ENCODE assay signal across 14 cellular contexts in genomic region chr3:48660800-48661400, GRCh38. TPM values are rescaled to one million over a fixed set of nuclear protein-coding genes. Genes with fewer than 3 reads are reported as not detected.
DNase-seq lines count a peak whose midpoint lies in the region; ATAC-seq, FAIRE-seq and TF ChIP-seq lines count a peak whose summit lies in the region.
"Had no signal": no experiment of that assay in that cellular context is flagged by ENCODE, and none has a peak within 500 bp of the region (broad histone marks: within the 10 kb centered on the region; RNA-seq: fewer than 3 reads in every experiment).

No MANE protein-coding gene starts in this region.

- intact Hi-C loops in heart left ventricle (cut with DNase I) (no loop called here), K562 (cut with micrococcal nuclease) (no loop called here), transverse colon (cut with DNase I; ENCODE audit: low total_unique reads) (no loop called here), gastrocnemius medialis (cut with DNase I; ENCODE audit: low total_unique reads) (no loop called here)

- H2AFZ ChIP-seq in K562 (ENCODE audit: low read depth, low read length), result no peak overlapping the region

- H3K36me3 ChIP-seq in heart left ventricle (no peaks in the 10 kb centered on the region), right atrium auricular region (no peaks in the 10 kb centered on the region), K562 (ENCODE audit: control insufficient read depth, insufficient read depth, low read length) (no peaks in the 10 kb centered on the region; the same call in 2 of the 3 replicates), mesodermal cell (ENCODE audit: control insufficient read depth, insufficient read depth, low read length) (peaks cover 46% of the 10 kb centered on the region), suprapubic skin (no peaks in the 10 kb centered on the region), transverse colon (no peaks in the 10 kb centered on the region), gastrocnemius medialis (no peaks in the 10 kb centered on the region)
- H3K36me3 ChIP-seq: brain microvascular endothelial cell, sigmoid colon had no signal

- DNase-seq in heart left ventricle, result no peak
- no peak for DNase-seq in right atrium auricular region (ENCODE audit: low spot score)
- no peak for DNase-seq in K562 (ENCODE audit: extremely low read depth in 1 of 4, low spot score in 3 of 4)
- no peak for DNase-seq in suprapubic skin (ENCODE audit: low spot score in 2 of 2)
- no peak for DNase-seq in transverse colon
- no peak for DNase-seq in NOMO-1 treated with dmso at 0.1 percent for 144 hours (lab: John Stamatoyannopoulos, UW; ENCODE audit: unreplicated experiment)
- no peak for DNase-seq in gastrocnemius medialis
- DNase-seq: DMS53, NCI-H2171 treated with DMSO at 0.1 percent for 48 hours had no signal

- 57 to 76% (median 64%) methylated on average over 31 to 61 of the region's 61 CpGs for WGBS in heart left ventricle, 4 donors
- WGBS in K562 (ENCODE audit: insufficient coverage, low coverage, missing lambda C conversion rate), result 85% methylated on average over 21 of the region's 61 CpGs
- 95 to 97% methylated on average over 61 of the region's 61 CpGs for WGBS in mesodermal cell (ENCODE audit: insufficient coverage in 2 of 2), 2 experiments
- 75% methylated on average over 42 of the region's 61 CpGs for WGBS in suprapubic skin
- 81 to 93% methylated on average over 22 to 51 of the region's 61 CpGs for WGBS in transverse colon (ENCODE audit: low coverage in 1 of 2), 2 donors

- H3K4me3 ChIP-seq in heart left ventricle (peak overlapping the region in 7 of 12 donors; percentile 30 to 54 (median 43)), right atrium auricular region (peak overlapping the region in 1 of 2 donors; percentile 47), K562 (no peak overlapping the region), mesodermal cell (ENCODE audit: extremely low read depth, insufficient read depth, low read length, poor library complexity, severe bottlenecking) (peak overlapping the region; percentile 64), suprapubic skin (peak overlapping the region; percentile 57), transverse colon (peak overlapping the region in 1 of 4 donors; percentile 44), gastrocnemius medialis (peak overlapping the region in 2 of 4 donors; percentile 34 to 43)

- no peaks in the 10 kb centered on the region for H3K9me3 ChIP-seq in heart left ventricle
- no peaks in the 10 kb centered on the region for H3K9me3 ChIP-seq in right atrium auricular region
- no peaks in the 10 kb centered on the region for H3K9me3 ChIP-seq in K562 (replicated peaks; ENCODE audit: control insufficient read depth, insufficient read depth, low read depth, low read length)
- no peaks in the 10 kb centered on the region for H3K9me3 ChIP-seq in mesodermal cell (ENCODE audit: control insufficient read depth, low read length)
- no peaks in the 10 kb centered on the region for H3K9me3 ChIP-seq in suprapubic skin
- H3K9me3 ChIP-seq in transverse colon, result no peaks in the 10 kb centered on the region
- H3K9me3 ChIP-seq in gastrocnemius medialis, result no peaks in the 10 kb centered on the region
- H3K9me3 ChIP-seq: sigmoid colon had no signal

- POLR2A ChIA-PET in K562 (lab: Yijun Ruan, JAX), result interaction anchor here (1.5 kb wide), 1 partner anchor 9 kb away, joined by 5 read pairs; no protein-coding TSS in a partner anchor

- FAIRE-seq in K562 (lab: Jason Lieb, UNC), result no peak

- in situ Hi-C loops in K562 (cut with MboI) (no loop called here), transverse colon (cut with MboI; ENCODE audit: low pct_ligation_motif_present in 1 of 4, low pct_unique_long_range_greater_than_20kb in 1 of 4, low sequenced_read_pairs in 3 of 4) (no loop called here), gastrocnemius medialis (cut with MboI; ENCODE audit: low sequenced_read_pairs in 4 of 4) (no loop called here)

- TF ChIP-seq EP300 in K562 (IDR thresholded peaks at IDR 0.05; ENCODE audit: low read length) (no peak), suprapubic skin (IDR thresholded peaks at IDR 0.05) (no peak), transverse colon (IDR thresholded peaks at IDR 0.05; ENCODE audit: low read depth) (no peak)

- H3K4me1 ChIP-seq in heart left ventricle (peaks cover 0 to 47% (median 21%) of the 10 kb centered on the region in 12 donors), right atrium auricular region (peaks cover 0 to 52% of the 10 kb centered on the region in 2 donors), K562 (replicated peaks in 1 of 2; ENCODE audit: control insufficient read depth in 2 of 2, insufficient read depth in 2 of 2, low read length in 2 of 2) (peaks cover 2 to 36% of the 10 kb centered on the region in 2 experiments; a peak in 4 of 5 replicates), mesodermal cell (ENCODE audit: control insufficient read depth, insufficient read depth, low read length, poor library complexity, severe bottlenecking) (peaks cover 9% of the 10 kb centered on the region), suprapubic skin (peaks cover 46% of the 10 kb centered on the region), transverse colon (peaks cover 6 to 34% (median 22%) of the 10 kb centered on the region in 4 donors), gastrocnemius medialis (peaks cover 5 to 27% of the 10 kb centered on the region in 2 donors)

- ATAC-seq in heart left ventricle, result no peak
- ATAC-seq in K562, result no peak
- ATAC-seq in gastrocnemius medialis, result no peak

- BruUV-seq in K562 (replicated peaks; lab: Mats Ljungman, UMichigan), result no TSS peak

- CTCF ChIA-PET in K562 (lab: Yijun Ruan, JAX; ENCODE audit: low intra/inter-chr PET ratio), result no interaction called here

- no peaks in the 10 kb centered on the region for H3K79me2 ChIP-seq in K562 (ENCODE audit: control insufficient read depth, insufficient read depth, low read length)

- no peak for TF ChIP-seq RAD21 in K562 (CRISPR knock-in tag; conservative IDR thresholded peaks at IDR 0.05 in 1 of 2, IDR thresholded peaks at IDR 0.05 in 1 of 2)

- no peak overlapping the region for H3K9ac ChIP-seq in K562 (ENCODE audit: insufficient read depth in 1 of 2, low read depth in 2 of 2, low read length in 2 of 2)

- H4K20me1 ChIP-seq in K562 (replicated peaks; ENCODE audit: control insufficient read depth, insufficient read depth, low read length), result no peaks in the 10 kb centered on the region

- H3K27me3 ChIP-seq in heart left ventricle, result peaks cover 0 to 33% (median 6%) of the 10 kb centered on the region in 9 donors
- H3K27me3 ChIP-seq in right atrium auricular region, result no peaks in the 10 kb centered on the region
- no peaks in the 10 kb centered on the region; a peak in 1 of 5 replicates for H3K27me3 ChIP-seq in K562 (ENCODE audit: control insufficient read depth in 2 of 2, insufficient read depth in 2 of 2, low read length in 2 of 2)
- peaks cover 49% of the 10 kb centered on the region for H3K27me3 ChIP-seq in suprapubic skin
- H3K27me3 ChIP-seq in transverse colon, result peaks cover 28% of the 10 kb centered on the region
- H3K27me3 ChIP-seq in gastrocnemius medialis, result peaks cover 26 to 35% (median 35%) of the 10 kb centered on the region in 3 donors
- H3K27me3 ChIP-seq: brain microvascular endothelial cell had no signal

- TF ChIP-seq POLR2A in heart left ventricle (IDR thresholded peaks at IDR 0.05) (no peak), K562 (conservative IDR thresholded peaks at IDR 0.05) (no peak), suprapubic skin (IDR thresholded peaks at IDR 0.05) (no peak), transverse colon (IDR thresholded peaks at IDR 0.05) (no peak), gastrocnemius medialis (IDR thresholded peaks at IDR 0.05) (no peak)

- H3K27ac ChIP-seq in heart left ventricle, result no peak overlapping the region
- no peak overlapping the region for H3K27ac ChIP-seq in right atrium auricular region
- no peak overlapping the region for H3K27ac ChIP-seq in K562 (ENCODE audit: extremely low read depth, low read depth, low read length)
- H3K27ac ChIP-seq in mesodermal cell (ENCODE audit: low read depth, low read length, severe bottlenecking), result no peak overlapping the region
- H3K27ac ChIP-seq in suprapubic skin, result no peak overlapping the region
- H3K27ac ChIP-seq in transverse colon, result no peak overlapping the region
- H3K27ac ChIP-seq in gastrocnemius medialis, result no peak overlapping the region
- H3K27ac ChIP-seq: brain microvascular endothelial cell, HL-60, sigmoid colon had no signal

- TF ChIP-seq CTCF in heart left ventricle (IDR thresholded peaks at IDR 0.05), result no peak
- TF ChIP-seq CTCF in right atrium auricular region (IDR thresholded peaks at IDR 0.05), result no peak
- no peak for TF ChIP-seq CTCF in K562 (IDR thresholded peaks at IDR 0.05 in 2 of 3, conservative IDR thresholded peaks at IDR 0.05 in 1 of 3; ENCODE audit: insufficient read depth in 2 of 3, low read depth in 1 of 3, low read length in 3 of 3)
- TF ChIP-seq CTCF in suprapubic skin (IDR thresholded peaks at IDR 0.05), result no peak
- no peak for TF ChIP-seq CTCF in transverse colon (IDR thresholded peaks at IDR 0.05)
- TF ChIP-seq CTCF in gastrocnemius medialis (IDR thresholded peaks at IDR 0.05 in 4 of 5, conservative IDR thresholded peaks at IDR 0.05 in 1 of 5), result no peak

- no peaks in the 10 kb centered on the region for H3K9me1 ChIP-seq in K562 (ENCODE audit: control insufficient read depth, insufficient read depth, low read length)

- no peak overlapping the region for H3K4me2 ChIP-seq in K562 (ENCODE audit: insufficient read depth, low read length)

RNA-seq across cellular contexts. Expression of gene CELSR3, which starts 1.8 kb away (rescaled TPM):
- total RNA-seq in heart left ventricle (under 1 TPM; 0.10 to 0.36 (median 0.19) TPM), right atrium auricular region (under 1 TPM; 0.11 to 0.59 TPM), K562 (2014; rRNA removed) (0.64 and 0.98 TPM in 2 replicates), K562 (2014; rRNA removed; fragmentation: Illumina TruSeq; extraction: Trizol) (0.47 and 0.48 TPM in 2 replicates), K562 (2015; rRNA removed; fragmentation: Illumina TruSeq; extraction: Trizol) (0.76 and 0.79 TPM in 2 replicates), K562 (2021) (1.6 and 2.1 TPM in 2 replicates), suprapubic skin (1 to 10 TPM; 1.6 to 3.2 (median 2.0) TPM), transverse colon (10 to 100 TPM in 1 of 4 donors, 1 to 10 TPM in 3; 1.2 to 15.0 (median 3.9) TPM), gastrocnemius medialis (under 1 TPM in 3 of 4 donors, not detected in 1; 0.02 to 0.25 (median 0.05) TPM)
- polyA plus RNA-seq in heart left ventricle (under 1 TPM; 0.18 to 0.23 TPM), K562 (2011; rRNA removed) (0.84 and 0.93 TPM in 2 replicates), K562 (2014; fragmentation: Illumina TruSeq; extraction: Trizol) (1.1 and 1.5 TPM in 2 replicates), K562 (2014; fragmentation: Nextera tagmentation; extraction: Ambion mirVana) (under 1 TPM; 0.10 to 0.20 TPM), K562 (2014; rRNA removed) (1.3 and 2.7 TPM in 2 replicates)
- total RNA-seq in K562 (2011; cell fraction: chromatin; rRNA removed; ENCODE audit: low replicate concordance), result 5.4 and 13.8 TPM in 2 replicates
- 7.0 and 9.3 TPM in 2 replicates for total RNA-seq in K562 (2011; cell fraction: nucleolus; rRNA removed)
- total RNA-seq in K562 (2011; cell fraction: nucleoplasm; rRNA removed), result 6.1 and 6.5 TPM in 2 replicates
- 0.87 and 1.8 TPM in 2 replicates for polyA plus RNA-seq in K562 (2011; cell fraction: cytosol; rRNA removed)
- 5.5 and 8.2 TPM in 2 replicates for polyA plus RNA-seq in K562 (2011; cell fraction: nucleus; rRNA removed)
- 1.5 and 1.6 TPM in 2 replicates for polyA plus RNA-seq in K562 (2012)
- polyA minus RNA-seq in K562 (2011; rRNA and poly(A)+ RNA removed), result 0.78 and 1.9 TPM in 2 replicates
- polyA minus RNA-seq in K562 (2011; cell fraction: cytosol; rRNA and poly(A)+ RNA removed), result 1.8 and 2.0 TPM in 2 replicates
- 2.7 and 3.0 TPM in 2 replicates for polyA minus RNA-seq in K562 (2011; cell fraction: nucleus; rRNA and poly(A)+ RNA removed)
- polyA plus RNA-seq in mesodermal cell (2013, experiment 1 of 2), result 21.2 TPM
- 14.6 TPM for polyA plus RNA-seq in mesodermal cell (2013, experiment 2 of 2)

RNA-seq across cellular contexts. Expression of gene NCKIPSD, which starts 24.8 kb away (rescaled TPM):
- total RNA-seq in heart left ventricle (10 to 100 TPM in 7 of 9 donors, 1 to 10 TPM in 2; 9.8 to 47.6 (median 14.7) TPM), right atrium auricular region (10 to 100 TPM; 51.7 to 97.7 TPM), K562 (2014; rRNA removed) (12.3 and 18.7 TPM in 2 replicates), K562 (2014; rRNA removed; fragmentation: Illumina TruSeq; extraction: Trizol) (4.1 and 6.3 TPM in 2 replicates), K562 (2015; rRNA removed; fragmentation: Illumina TruSeq; extraction: Trizol) (9.7 and 10.0 TPM in 2 replicates), K562 (2021) (17.3 and 20.1 TPM in 2 replicates), suprapubic skin (10 to 100 TPM; 34.8 to 59.2 (median 44.9) TPM), transverse colon (10 to 100 TPM; 42.3 to 74.6 (median 49.2) TPM), gastrocnemius medialis (10 to 100 TPM; 13.2 to 33.1 (median 19.4) TPM)
- polyA plus RNA-seq in heart left ventricle (10 to 100 TPM; 11.5 to 16.9 TPM), K562 (2011; rRNA removed) (24.4 and 35.6 TPM in 2 replicates), K562 (2014; fragmentation: Illumina TruSeq; extraction: Trizol) (15.0 and 16.2 TPM in 2 replicates), K562 (2014; fragmentation: Nextera tagmentation; extraction: Ambion mirVana) (1 to 10 TPM in 1 of 2 experiments, under 1 TPM in 1; 0.49 to 1.7 TPM), K562 (2014; rRNA removed) (17.8 and 21.4 TPM in 2 replicates)
- 29.1 and 109 TPM in 2 replicates for total RNA-seq in K562 (2011; cell fraction: chromatin; rRNA removed; ENCODE audit: low replicate concordance)
- 55.4 and 58.4 TPM in 2 replicates for total RNA-seq in K562 (2011; cell fraction: nucleolus; rRNA removed)
- total RNA-seq in K562 (2011; cell fraction: nucleoplasm; rRNA removed), result 33.2 and 33.4 TPM in 2 replicates
- 38.2 and 70.0 TPM in 2 replicates for polyA plus RNA-seq in K562 (2011; cell fraction: cytosol; rRNA removed)
- 114 and 150 TPM in 2 replicates for polyA plus RNA-seq in K562 (2011; cell fraction: nucleus; rRNA removed)
- polyA plus RNA-seq in K562 (2012), result 14.6 and 23.0 TPM in 2 replicates
- 14.6 and 22.5 TPM in 2 replicates for polyA minus RNA-seq in K562 (2011; rRNA and poly(A)+ RNA removed)
- polyA minus RNA-seq in K562 (2011; cell fraction: cytosol; rRNA and poly(A)+ RNA removed), result 25.6 and 29.7 TPM in 2 replicates
- 33.0 and 36.1 TPM in 2 replicates for polyA minus RNA-seq in K562 (2011; cell fraction: nucleus; rRNA and poly(A)+ RNA removed)
- 23.4 TPM for polyA plus RNA-seq in mesodermal cell (2013, experiment 1 of 2)
- polyA plus RNA-seq in mesodermal cell (2013, experiment 2 of 2), result 20.1 TPM

RNA-seq across cellular contexts. Expression of gene SLC26A6, which starts 25.6 kb away (rescaled TPM):
- total RNA-seq in heart left ventricle (10 to 100 TPM in 3 of 9 donors, 1 to 10 TPM in 6; 6.7 to 14.6 (median 9.2) TPM), right atrium auricular region (10 to 100 TPM in 1 of 2 donors, 1 to 10 TPM in 1; 9.6 to 10.1 TPM), K562 (2014; rRNA removed) (14.8 and 22.2 TPM in 2 replicates), K562 (2014; rRNA removed; fragmentation: Illumina TruSeq; extraction: Trizol) (7.1 and 10.5 TPM in 2 replicates), K562 (2015; rRNA removed; fragmentation: Illumina TruSeq; extraction: Trizol) (11.9 and 12.4 TPM in 2 replicates), K562 (2021) (26.5 and 27.2 TPM in 2 replicates), suprapubic skin (10 to 100 TPM; 14.0 to 29.4 (median 24.1) TPM), transverse colon (100 to 1,000 TPM; 134 to 282 (median 193) TPM), gastrocnemius medialis (10 to 100 TPM in 2 of 4 donors, 1 to 10 TPM in 2; 6.1 to 17.3 (median 10.1) TPM)
- polyA plus RNA-seq in heart left ventricle (10 to 100 TPM; 10.0 to 12.9 TPM), K562 (2011; rRNA removed) (20.4 and 42.8 TPM in 2 replicates), K562 (2014; fragmentation: Illumina TruSeq; extraction: Trizol) (19.7 and 21.0 TPM in 2 replicates), K562 (2014; fragmentation: Nextera tagmentation; extraction: Ambion mirVana) (1 to 10 TPM; 2.1 to 4.5 TPM), K562 (2014; rRNA removed) (24.8 and 26.6 TPM in 2 replicates)
- total RNA-seq in K562 (2011; cell fraction: chromatin; rRNA removed; ENCODE audit: low replicate concordance), result 176 and 387 TPM in 2 replicates
- 251 and 260 TPM in 2 replicates for total RNA-seq in K562 (2011; cell fraction: nucleolus; rRNA removed)
- total RNA-seq in K562 (2011; cell fraction: nucleoplasm; rRNA removed), result 183 and 192 TPM in 2 replicates
- 28.1 and 30.5 TPM in 2 replicates for polyA plus RNA-seq in K562 (2011; cell fraction: cytosol; rRNA removed)
- polyA plus RNA-seq in K562 (2011; cell fraction: nucleus; rRNA removed), result 437 and 444 TPM in 2 replicates
- 25.1 and 26.5 TPM in 2 replicates for polyA plus RNA-seq in K562 (2012)
- 21.2 and 21.7 TPM in 2 replicates for polyA minus RNA-seq in K562 (2011; rRNA and poly(A)+ RNA removed)
- 21.2 and 26.8 TPM in 2 replicates for polyA minus RNA-seq in K562 (2011; cell fraction: cytosol; rRNA and poly(A)+ RNA removed)
- 95.1 and 104 TPM in 2 replicates for polyA minus RNA-seq in K562 (2011; cell fraction: nucleus; rRNA and poly(A)+ RNA removed)
- polyA plus RNA-seq in mesodermal cell (2013, experiment 1 of 2), result 77.2 TPM
- polyA plus RNA-seq in mesodermal cell (2013, experiment 2 of 2), result 63.0 TPM

RNA-seq across cellular contexts. Expression of gene TMEM89, which starts 39.3 kb away (rescaled TPM):
- not detected for total RNA-seq in heart left ventricle
- polyA plus RNA-seq in heart left ventricle, result not detected
- not detected for total RNA-seq in right atrium auricular region
- not detected in 2 replicates for total RNA-seq in K562 (2011; cell fraction: chromatin; rRNA removed; ENCODE audit: low replicate concordance)
- not detected in 2 replicates for total RNA-seq in K562 (2011; cell fraction: nucleolus; rRNA removed)
- not detected in 2 replicates for total RNA-seq in K562 (2011; cell fraction: nucleoplasm; rRNA removed)
- not detected in 2 replicates for total RNA-seq in K562 (2014; rRNA removed)
- total RNA-seq in K562 (2014; rRNA removed; fragmentation: Illumina TruSeq; extraction: Trizol), result not detected in 2 replicates
- not detected in 2 replicates for total RNA-seq in K562 (2015; rRNA removed; fragmentation: Illumina TruSeq; extraction: Trizol)
- total RNA-seq in K562 (2021), result not detected in 2 replicates
- not detected in 2 replicates for polyA plus RNA-seq in K562 (2011; rRNA removed)
- not detected in 2 replicates for polyA plus RNA-seq in K562 (2011; cell fraction: cytosol; rRNA removed)
- polyA plus RNA-seq in K562 (2011; cell fraction: nucleus; rRNA removed), result not detected in 2 replicates
- not detected in 2 replicates for polyA plus RNA-seq in K562 (2012)
- polyA plus RNA-seq in K562 (2014; fragmentation: Illumina TruSeq; extraction: Trizol), result not detected in 2 replicates
- polyA plus RNA-seq in K562 (2014; fragmentation: Nextera tagmentation; extraction: Ambion mirVana), result not detected
- polyA plus RNA-seq in K562 (2014; rRNA removed), result not detected in 2 replicates
- polyA minus RNA-seq in K562 (2011; rRNA and poly(A)+ RNA removed), result not detected in 2 replicates
- polyA minus RNA-seq in K562 (2011; cell fraction: cytosol; rRNA and poly(A)+ RNA removed), result not detected in 2 replicates
- not detected in 2 replicates for polyA minus RNA-seq in K562 (2011; cell fraction: nucleus; rRNA and poly(A)+ RNA removed)
- not detected for polyA plus RNA-seq in mesodermal cell (2013, experiment 1 of 2)
- not detected for polyA plus RNA-seq in mesodermal cell (2013, experiment 2 of 2)
- total RNA-seq in suprapubic skin, result not detected
- 10 to 100 TPM in 1 of 4 donors, not detected in 3; 13.1 TPM for total RNA-seq in transverse colon
- total RNA-seq in gastrocnemius medialis, result not detected
- total RNA-seq: sigmoid colon, urinary bladder had no signal
- polyA plus RNA-seq: urinary bladder had no signal

RNA-seq across cellular contexts. Expression of gene UQCRC1, which starts 51.5 kb away (rescaled TPM):
- total RNA-seq in heart left ventricle, result 1,000 to 10,000 TPM in 5 of 9 donors, 100 to 1,000 TPM in 4; 580 to 2,191 (median 1,008) TPM
- 1,000 to 10,000 TPM in 1 of 2 donors, 100 to 1,000 TPM in 1; 802 to 1,337 TPM for polyA plus RNA-seq in heart left ventricle
- total RNA-seq in right atrium auricular region, result 100 to 1,000 TPM; 847 to 948 TPM
- total RNA-seq in K562 (2011; cell fraction: chromatin; rRNA removed; ENCODE audit: low replicate concordance), result 163 and 409 TPM in 2 replicates
- 323 and 415 TPM in 2 replicates for total RNA-seq in K562 (2011; cell fraction: nucleolus; rRNA removed)
- 204 and 237 TPM in 2 replicates for total RNA-seq in K562 (2011; cell fraction: nucleoplasm; rRNA removed)
- total RNA-seq in K562 (2014; rRNA removed), result 237 and 300 TPM in 2 replicates
- total RNA-seq in K562 (2014; rRNA removed; fragmentation: Illumina TruSeq; extraction: Trizol), result 167 and 219 TPM in 2 replicates
- total RNA-seq in K562 (2015; rRNA removed; fragmentation: Illumina TruSeq; extraction: Trizol), result 249 and 268 TPM in 2 replicates
- total RNA-seq in K562 (2021), result 288 and 299 TPM in 2 replicates
- polyA plus RNA-seq in K562 (2011; rRNA removed), result 424 and 448 TPM in 2 replicates
- 573 and 695 TPM in 2 replicates for polyA plus RNA-seq in K562 (2011; cell fraction: cytosol; rRNA removed)
- 460 and 505 TPM in 2 replicates for polyA plus RNA-seq in K562 (2011; cell fraction: nucleus; rRNA removed)
- 235 and 311 TPM in 2 replicates for polyA plus RNA-seq in K562 (2012)
- polyA plus RNA-seq in K562 (2014; fragmentation: Illumina TruSeq; extraction: Trizol), result 253 and 318 TPM in 2 replicates
- polyA plus RNA-seq in K562 (2014; fragmentation: Nextera tagmentation; extraction: Ambion mirVana), result 100 to 1,000 TPM; 125 to 181 TPM
- polyA plus RNA-seq in K562 (2014; rRNA removed), result 274 and 293 TPM in 2 replicates
- polyA minus RNA-seq in K562 (2011; rRNA and poly(A)+ RNA removed), result 501 and 672 TPM in 2 replicates
- polyA minus RNA-seq in K562 (2011; cell fraction: cytosol; rRNA and poly(A)+ RNA removed), result 336 and 338 TPM in 2 replicates
- 126 and 184 TPM in 2 replicates for polyA minus RNA-seq in K562 (2011; cell fraction: nucleus; rRNA and poly(A)+ RNA removed)
- 265 TPM for polyA plus RNA-seq in mesodermal cell (2013, experiment 1 of 2)
- polyA plus RNA-seq in mesodermal cell (2013, experiment 2 of 2), result 222 TPM
- total RNA-seq in suprapubic skin, result 100 to 1,000 TPM; 294 to 337 (median 319) TPM
- 100 to 1,000 TPM; 579 to 974 (median 655) TPM for total RNA-seq in transverse colon
- total RNA-seq in gastrocnemius medialis, result 100 to 1,000 TPM; 679 to 861 (median 720) TPM
